Comparison of ENCODE assay signal across 9 cellular contexts in the genomic region with DNA sequence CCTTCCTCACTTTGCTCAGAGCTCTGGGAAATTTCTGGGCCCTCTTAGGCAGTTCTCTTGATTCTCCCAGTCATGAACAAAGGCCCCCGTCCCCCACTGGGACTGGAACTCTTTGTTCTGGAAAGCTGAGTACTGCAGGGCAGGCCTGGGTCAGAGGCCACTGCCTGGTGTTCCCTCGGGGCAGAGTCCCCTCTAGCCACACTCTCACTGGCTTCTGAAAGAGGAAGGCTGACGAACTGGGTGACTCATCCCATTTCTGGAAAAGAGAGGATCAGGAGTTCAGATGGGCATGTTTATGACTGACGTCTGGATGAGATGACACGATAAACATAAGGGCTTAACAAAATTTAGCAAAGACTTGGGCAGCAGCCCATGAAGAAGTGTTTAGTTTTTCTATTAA. TPM values are rescaled to one million over a fixed set of nuclear protein-coding genes. Genes with fewer than 3 reads are reported as not detected.
DNase-seq lines count a peak whose midpoint lies in the region; ATAC-seq and TF ChIP-seq lines count a peak whose summit lies in the region.
"Had no signal": no experiment of that assay in that cellular context is flagged by ENCODE, and none has a peak within 500 bp of the region (broad histone marks: within the 10 kb centered on the region; RNA-seq: fewer than 3 reads in every experiment).

No MANE protein-coding gene starts in this region.

- ATAC-seq in GM21390 (IDR thresholded peaks at IDR 0.05; ENCODE audit: unreplicated experiment) = no peak

- no peak for TF ChIP-seq CTCF in AG09319 (IDR thresholded peaks at IDR 0.05; ENCODE audit: low read depth, low read length)
- no peak for TF ChIP-seq CTCF in choroid plexus epithelial cell (conservative IDR thresholded peaks at IDR 0.05; ENCODE audit: low read depth, low read length)

- H3K4me3 ChIP-seq in choroid plexus epithelial cell (ENCODE audit: low read depth, low read length) = no peak overlapping the region
- H3K4me3 ChIP-seq: thyroid gland had no signal

- peak; percentile 27 for DNase-seq in AG09319 (ENCODE audit: extremely low read depth, low read depth)
- DNase-seq in HuH-7 (ENCODE audit: low spot score) = peak; percentile 34
- DNase-seq in choroid plexus epithelial cell (ENCODE audit: low read depth) = peak; percentile 84
- peak; percentile 57 to 87 for DNase-seq in lung microvascular endothelial cell (ENCODE audit: low read depth in 2 of 2)
- no peak for DNase-seq in DMS79 treated with DMSO at 0.1 percent for 48 hours (lab: John Stamatoyannopoulos, UW)
- DNase-seq in occipital lobe (lab: John Stamatoyannopoulos, UW) = no peak
- DNase-seq in NCI-H510A treated with DMSO at 0.1 percent for 48 hours (lab: John Stamatoyannopoulos, UW) = no peak

RNA-seq across cellular contexts. Expression of gene DDX3X, which starts 47.7 kb away (rescaled TPM):
- total RNA-seq in lung microvascular endothelial cell = 233 and 239 TPM in 2 replicates
- total RNA-seq in occipital lobe = 307 TPM

Comparison
In these comparisons a context has a peak if more than half of its experiments do, and no peak if none do; other contexts are left out.
1. DNase-seq: peak in AG09319 (single experiment), HuH-7 (single experiment), choroid plexus epithelial cell (single experiment) and lung microvascular endothelial cell (2 of 2); none in DMS79 treated with DMSO at 0.1 percent for 48 hours (single experiment), occipital lobe (single experiment) and NCI-H510A treated with DMSO at 0.1 percent for 48 hours (single experiment).